Comparison of ENCODE assay signal across 8 cellular contexts in the genomic region with DNA sequence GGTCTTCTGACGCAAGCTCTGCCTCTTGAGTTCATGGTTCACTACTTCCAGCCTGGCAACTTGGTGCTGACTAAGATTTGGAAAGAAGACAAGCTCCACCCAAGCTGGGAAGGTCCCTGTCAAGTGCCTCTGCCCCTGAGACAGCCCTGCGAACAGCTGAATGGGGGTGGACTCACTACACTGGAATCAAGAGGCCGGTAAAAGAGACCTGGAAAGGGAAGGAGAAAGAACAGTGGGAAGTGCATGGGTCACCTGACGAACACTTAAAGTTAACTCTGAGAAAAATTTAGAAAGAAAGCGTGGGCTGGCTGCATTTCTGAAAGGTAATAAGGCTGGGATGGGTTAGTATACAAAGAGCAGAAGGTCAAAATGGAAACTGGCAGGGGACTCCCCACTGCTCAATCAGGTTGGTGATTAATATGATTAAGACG. TPM values are rescaled to one million over a fixed set of nuclear protein-coding genes. Genes with fewer than 3 reads are reported as not detected.
A peak's percentile ranks its signal among the peaks of the same experiment; 100 is the strongest.
DNase-seq lines count a peak whose midpoint lies in the region; ATAC-seq and TF ChIP-seq lines count a peak whose summit lies in the region.

No MANE protein-coding gene starts in this region.

- DNase-seq in Daoy (ENCODE audit: low read depth) (peak; percentile 79), GM20000 (ENCODE audit: low spot score) (peak; percentile 50), right cardiac atrium (peak; percentile 48 to 70 (median 53)), NCI-H82 treated with DMSO at 0.1 percent for 48 hours (lab: John Stamatoyannopoulos, UW; ENCODE audit: unreplicated experiment) (no peak), DMS153 treated with DMSO at 0.1 percent for 48 hours (lab: John Stamatoyannopoulos, UW; ENCODE audit: unreplicated experiment) (no peak)
- no peak for DNase-seq in activated T-cell treated with anti-CD3 and anti-CD28 coated beads, Interleukin-2, amount 50 U/mL, for 1 hour
- DNase-seq in effector CD4-positive, alpha-beta T cell = no peak

- no peaks in the 10 kb centered on the region for H3K27me3 ChIP-seq in right cardiac atrium (ENCODE audit: control insufficient read depth, insufficient read depth)

- intact Hi-C loops in right cardiac atrium (cut with DNase I) = no loop called here

- H3K4me1 ChIP-seq in right cardiac atrium (ENCODE audit: control insufficient read depth, insufficient read depth, low read length) = peaks cover 5% of the 10 kb centered on the region

- H3K27ac ChIP-seq in right cardiac atrium (ENCODE audit: low read length) = no peak overlapping the region

- TF ChIP-seq CTCF in GM20000 (IDR thresholded peaks at IDR 0.05; ENCODE audit: extremely low read depth, missing control alignments) = no peak

- peak; percentile 93 for ATAC-seq in HG03439 (IDR thresholded peaks at IDR 0.05; ENCODE audit: unreplicated experiment)
- peak; percentile 69 to 76 for ATAC-seq in right cardiac atrium

- H3K4me3 ChIP-seq in right cardiac atrium (ENCODE audit: low read length) = no peak overlapping the region

- 49% methylated on average over 6 of the region's 6 CpGs for WGBS in right cardiac atrium

- no peaks in the 10 kb centered on the region for H3K9me3 ChIP-seq in right cardiac atrium (ENCODE audit: control insufficient read depth, low read length)

RNA-seq across cellular contexts. Expression of a gene that starts 26.1 kb away (rescaled TPM):
- 22.1 and 36.4 TPM in 2 replicates for total RNA-seq in Daoy (2014; rRNA removed; shearing (Covaris generic))
- total RNA-seq in right cardiac atrium = 10 to 100 TPM; 16.9 to 19.5 (median 17.4) TPM
- polyA plus RNA-seq in right cardiac atrium = 7.9 TPM

RNA-seq across cellular contexts. Expression of a gene that starts 58.2 kb away (rescaled TPM):
- total RNA-seq in Daoy (2014; rRNA removed; shearing (Covaris generic)) = 3.8 and 4.6 TPM in 2 replicates
- total RNA-seq in right cardiac atrium = 1 to 10 TPM in 2 of 4 donors, under 1 TPM in 2; 0.63 to 1.1 (median 1.00) TPM
- 0.50 TPM for polyA plus RNA-seq in right cardiac atrium

Comparison
In these comparisons a context has a peak if more than half of its experiments do, and no peak if none do; other contexts are left out.
1. DNase-seq: peak in Daoy (single experiment), GM20000 (single experiment) and right cardiac atrium (3 of 3); none in NCI-H82 treated with DMSO at 0.1 percent for 48 hours (single experiment), activated T-cell treated with anti-CD3 and anti-CD28 coated beads, Interleukin-2, amount 50 U/mL, for 1 hour (single experiment), effector CD4-positive, alpha-beta T cell (single experiment) and DMS153 treated with DMSO at 0.1 percent for 48 hours (single experiment).